Comparison of ENCODE assay signal across 8 cellular contexts in the genomic region with DNA sequence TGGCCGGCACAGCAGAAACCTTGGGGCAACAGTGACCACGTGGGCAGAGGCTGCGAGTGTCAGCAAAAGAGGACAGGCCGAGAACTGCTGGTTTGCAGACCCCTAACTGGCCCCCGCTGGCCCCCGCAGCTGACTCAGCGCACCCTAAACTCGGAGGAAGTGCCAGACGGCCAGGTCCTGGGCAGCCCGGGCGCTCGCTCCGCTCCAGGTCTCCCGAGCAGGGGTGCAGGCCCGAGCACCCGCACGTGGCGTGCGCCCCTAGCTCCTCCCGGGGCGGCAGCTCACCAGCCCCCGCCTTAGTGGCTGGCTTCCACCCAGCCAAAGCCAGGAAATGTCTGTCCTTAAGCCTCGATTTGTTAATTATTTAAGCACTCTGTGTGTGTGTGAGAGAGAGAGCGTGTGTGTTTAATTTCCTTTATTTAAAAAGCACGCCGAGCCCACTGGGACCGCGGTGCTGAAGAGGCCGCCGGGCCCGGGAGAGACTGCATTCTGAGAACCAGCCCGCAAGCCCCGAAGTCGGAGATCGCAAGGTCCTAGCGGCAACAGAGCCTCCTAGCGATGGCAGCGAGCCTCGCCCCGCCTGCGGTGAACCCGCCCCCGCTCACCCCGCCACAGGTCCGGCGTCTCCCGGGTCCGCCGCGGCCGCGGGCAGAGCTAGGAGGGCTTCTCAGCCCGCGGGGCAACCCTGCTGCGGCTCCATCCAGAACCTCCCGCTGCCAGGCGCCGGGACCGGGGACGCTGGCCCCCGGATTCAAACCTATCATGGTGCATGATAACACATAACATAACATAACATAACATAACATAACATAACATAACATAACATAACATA. TPM values are rescaled to one million over a fixed set of nuclear protein-coding genes. Genes with fewer than 3 reads are reported as not detected.
A peak's percentile ranks its signal among the peaks of the same experiment; 100 is the strongest.
DNase-seq lines count a peak whose midpoint lies in the region; ATAC-seq, FAIRE-seq and TF ChIP-seq lines count a peak whose summit lies in the region.

No MANE protein-coding gene starts in this region.

- TF ChIP-seq POLR2A in GM12892 (IDR thresholded peaks at IDR 0.05; ENCODE audit: low read depth, low read length): no peak

- no peaks in the 10 kb centered on the region for H3K4me1 ChIP-seq in SJCRH30

- H3K27ac ChIP-seq in coronary artery: peak overlapping the region; percentile 30 to 70
- H3K27ac ChIP-seq in SJCRH30: no peak overlapping the region

- H3K36me3 ChIP-seq in SJCRH30: no peaks in the 10 kb centered on the region

- FAIRE-seq in GM12892 (lab: Jason Lieb, UNC): peak; percentile 14

- H3K27me3 ChIP-seq in SJCRH30: no peaks in the 10 kb centered on the region

- H3K36me3 Mint-ChIP-seq in activated CD4-positive, alpha-beta T cell treated with anti-CD3 and anti-CD28 coated beads for 36 hours (ENCODE audit: low read depth): no peaks in the 10 kb centered on the region

- CTCF ChIA-PET in activated CD4-positive, alpha-beta T cell treated with anti-CD3 and anti-CD28 coated beads for 36 hours (lab: Charles Lee): interaction anchor here (0.6 to 1.4 kb wide), 2 partner anchors 9 to 23 kb away, joined by 3 to 7 read pairs; no protein-coding TSS in a partner anchor

- H3K4me3 ChIP-seq in coronary artery (peak overlapping the region; percentile 74), SJCRH30 (no peak overlapping the region)

- H3K27me3 Mint-ChIP-seq in activated CD4-positive, alpha-beta T cell treated with anti-CD3 and anti-CD28 coated beads for 36 hours: peaks cover 5% of the 10 kb centered on the region

- TF ChIP-seq CTCF in coronary artery (IDR thresholded peaks at IDR 0.05): peak; percentile 31

- ATAC-seq in HG02588 (IDR thresholded peaks at IDR 0.05; ENCODE audit: unreplicated experiment): peak; percentile 94
- peak; percentile 84 for ATAC-seq in activated CD4-positive, alpha-beta T cell treated with anti-CD3 and anti-CD28 coated beads for 36 hours

- H3K9me3 ChIP-seq in SJCRH30 (replicated peaks): no peaks in the 10 kb centered on the region

- POLR2A ChIA-PET in activated CD4-positive, alpha-beta T cell treated with anti-CD3 and anti-CD28 coated beads for 36 hours (lab: Charles Lee): no interaction called here

- H3K9me3 Mint-ChIP-seq in activated CD4-positive, alpha-beta T cell treated with anti-CD3 and anti-CD28 coated beads for 36 hours (ENCODE audit: low read depth): peaks cover 2% of the 10 kb centered on the region

- DNase-seq in GM12892 (ENCODE audit: insufficient read length) (peak; percentile 36), NCI-H1092 (lab: John Stamatoyannopoulos, UW) (peak; percentile 63), coronary artery (ENCODE audit: low spot score) (no peak), left kidney (ENCODE audit: low read depth, low spot score) (peak; percentile 88), SJCRH30 (no peak)
- DNase-seq in activated CD4-positive, alpha-beta T cell treated with anti-CD3 and anti-CD28 coated beads for 36 hours: peak; percentile 83
- peak; percentile 71 for DNase-seq in stimulated activated CD4-positive, alpha-beta T cell treated with anti-CD3 and anti-CD28 coated beads, Interleukin-1b, Interleukin-23, amount 100 ng/mL, for 48 hours

- peak overlapping the region; percentile 69 for H3K4me3 Mint-ChIP-seq in activated CD4-positive, alpha-beta T cell treated with anti-CD3 and anti-CD28 coated beads for 36 hours

- peak overlapping the region; percentile 90 for H3K27ac Mint-ChIP-seq in activated CD4-positive, alpha-beta T cell treated with anti-CD3 and anti-CD28 coated beads for 36 hours

- intact Hi-C loops in activated CD4-positive, alpha-beta T cell treated with anti-CD3 and anti-CD28 coated beads for 36 hours (cut with DNase I, micrococcal nuclease): loop anchor here (1.0 to 5.0 kb wide), 6 partner anchors 9 to 481 kb away; a partner anchor contains a TSS

- peaks cover 30% of the 10 kb centered on the region for H3K4me1 Mint-ChIP-seq in activated CD4-positive, alpha-beta T cell treated with anti-CD3 and anti-CD28 coated beads for 36 hours

RNA-seq across cellular contexts. Expression of a gene that starts 45.9 kb away (rescaled TPM):
- 13.3 TPM for polyA plus RNA-seq in GM12892 (2012; ENCODE audit: missing spikeins)
- total RNA-seq in activated CD4-positive, alpha-beta T cell treated with anti-CD3 and anti-CD28 coated beads for 36 hours: 10 to 100 TPM; 19.4 to 22.8 TPM
- 19.2 and 19.5 TPM in 2 replicates for total RNA-seq in SJCRH30 (2014; rRNA removed; shearing (Covaris generic))

Comparison
In these comparisons a context has a peak if more than half of its experiments do, and no peak if none do; other contexts are left out.
1. DNase-seq: peak in GM12892 (single experiment), NCI-H1092 (single experiment), activated CD4-positive, alpha-beta T cell treated with anti-CD3 and anti-CD28 coated beads for 36 hours (single experiment), left kidney (single experiment) and stimulated activated CD4-positive, alpha-beta T cell treated with anti-CD3 and anti-CD28 coated beads, Interleukin-1b, Interleukin-23, amount 100 ng/mL, for 48 hours (single experiment); none in coronary artery (single experiment) and SJCRH30 (0 of 2).